In genomic region chr5:77550416-77550815, GRCh38 we compare ENCODE assay signal across 20 cellular contexts.
"Had no signal": no experiment of that assay in that cellular context is flagged by ENCODE, and none has a peak within 500 bp of the region (broad histone marks: within the 10 kb centered on the region; RNA-seq: fewer than 3 reads in every experiment).

No MANE protein-coding gene starts in this region.

- H3K4me3 ChIP-seq: colonic mucosa, gastrocnemius medialis, left lung, lower lobe of right lung, right atrium auricular region, tibial nerve had no signal

- DNase-seq: activated B cell treated with CpG ODN at 0.5 μM for 24 hours; activated CD4-positive, alpha-beta T cell treated with anti-CD3 and anti-CD28 coated beads, Interleukin-2, amount 50 U/mL, for 1 hour; activated effector memory CD4-positive, alpha-beta T cell treated with Interleukin-2 at 50 U/mL for 16 hours; activated naive CD4-positive, alpha-beta T cell treated with Interleukin-2 at 50 U/mL for 16 hours; activated naive CD8-positive, alpha-beta T cell treated with anti-CD3 and anti-CD28 coated beads, Interleukin-2, amount 10 ng/mL, durations not matched to agents 7 days and 5 days; activated T-cell treated with anti-CD3 and anti-CD28 coated beads for 4 hours; colonic mucosa; effector memory CD8-positive, alpha-beta T cell; erythroblast; gastrocnemius medialis; glutamatergic neuron; left lung; lower lobe of right lung; mesendoderm; stimulated activated CD4-positive, alpha-beta T cell treated with anti-CD3 and anti-CD28 coated beads, Interleukin-15, amount 100 ng/mL, for 24 hours; stimulated activated CD4-positive, alpha-beta T cell treated with anti-CD3 and anti-CD28 coated beads, Interleukin-2, amount 100 ng/mL, for 24 hours; stimulated activated naive CD4-positive, alpha-beta T cell had no signal

- ATAC-seq: effector memory CD8-positive, alpha-beta T cell; gastrocnemius medialis; left lung; lower lobe of right lung; natural killer cell treated with Interleukin-12 subunit alpha and Interleukin-12 subunit beta and Interleukin-15 and Interleukin-18, amount 100 ng/mL, for 72 hours had no signal
